Comparison of ENCODE assay signal across 14 cellular contexts in genomic region chr2:190119948-190120347, GRCh38. TPM values are rescaled to one million over a fixed set of nuclear protein-coding genes. Genes with fewer than 3 reads are reported as not detected.
A peak's percentile ranks its signal among the peaks of the same experiment; 100 is the strongest.
DNase-seq lines count a peak whose midpoint lies in the region; ATAC-seq, FAIRE-seq and TF ChIP-seq lines count a peak whose summit lies in the region.
"Had no signal": no experiment of that assay in that cellular context is flagged by ENCODE, and none has a peak within 500 bp of the region (broad histone marks: within the 10 kb centered on the region; RNA-seq: fewer than 3 reads in every experiment).

No MANE protein-coding gene starts in this region.

- H3K27me3 ChIP-seq in CD8-positive, alpha-beta memory T cell (ENCODE audit: insufficient read depth, low read length, poor library complexity, severe bottlenecking), result no peaks in the 10 kb centered on the region
- H3K27me3 ChIP-seq in H1 (replicated peaks in 1 of 4; ENCODE audit: control insufficient read depth in 3 of 4, extremely low read depth in 1 of 4, insufficient read depth in 3 of 4, low read length in 3 of 4), result no peaks in the 10 kb centered on the region
- no peaks in the 10 kb centered on the region for H3K27me3 ChIP-seq in naive thymus-derived CD4-positive, alpha-beta T cell (ENCODE audit: control insufficient read depth in 2 of 2, insufficient read depth in 2 of 2, low read length in 2 of 2)
- H3K27me3 ChIP-seq: adrenal gland had no signal

- no peaks in the 10 kb centered on the region for H3K9me3 Mint-ChIP-seq in CD8-positive, alpha-beta memory T cell
- peaks cover 0 to 6% (median 0%) of the 10 kb centered on the region in 3 donors for H3K9me3 Mint-ChIP-seq in IgD-negative memory B cell
- H3K9me3 Mint-ChIP-seq in naive thymus-derived CD4-positive, alpha-beta T cell, result peaks cover 0 to 5% (median 0%) of the 10 kb centered on the region in 11 donors

- no peak overlapping the region for H2BK120ac ChIP-seq in H1 (replicated peaks; ENCODE audit: low read depth, low read length)

- no peak overlapping the region for H2BK5ac ChIP-seq in H1 (ENCODE audit: low read depth, low read length)

- no peaks in the 10 kb centered on the region for H3K79me2 ChIP-seq in H1 (ENCODE audit: control insufficient read depth in 1 of 2, insufficient read depth in 2 of 2, low read length in 2 of 2)
- H3K79me2 ChIP-seq: parathyroid adenoma had no signal

- H3K36me3 Mint-ChIP-seq in CD8-positive, alpha-beta memory T cell, result no peaks in the 10 kb centered on the region
- no peaks in the 10 kb centered on the region for H3K36me3 Mint-ChIP-seq in IgD-negative memory B cell
- H3K36me3 Mint-ChIP-seq in naive thymus-derived CD4-positive, alpha-beta T cell, result peaks cover 0 to 4% (median 0%) of the 10 kb centered on the region in 5 donors

- no peaks in the 10 kb centered on the region for H3K9me3 ChIP-seq in CD8-positive, alpha-beta memory T cell (ENCODE audit: low read length)
- H3K9me3 ChIP-seq in H1 (ENCODE audit: insufficient read depth in 2 of 2, low read depth in 1 of 2, low read length in 1 of 2), result no peaks in the 10 kb centered on the region
- H3K9me3 ChIP-seq in naive thymus-derived CD4-positive, alpha-beta T cell (ENCODE audit: control insufficient read depth in 2 of 3, low read length in 3 of 3), result no peaks in the 10 kb centered on the region
- H3K9me3 ChIP-seq: adrenal gland, SK-N-SH had no signal

- H3K4me3 Mint-ChIP-seq in CD8-positive, alpha-beta memory T cell, result peak overlapping the region in 4 of 7 donors; percentile 28 to 61 (median 52)
- H3K4me3 Mint-ChIP-seq in IgD-negative memory B cell, result peak overlapping the region in 3 of 4 donors; percentile 10 to 88 (median 74)
- H3K4me3 Mint-ChIP-seq in naive thymus-derived CD4-positive, alpha-beta T cell, result peak overlapping the region in 9 of 10 donors; percentile 1 to 82 (median 62)

- no peak for TF ChIP-seq EP300 in H1 (IDR thresholded peaks at IDR 0.05; ENCODE audit: borderline replicate concordance in 1 of 2, low read depth in 2 of 2, low read length in 2 of 2)

- H3K27me3 Mint-ChIP-seq in CD8-positive, alpha-beta memory T cell, result peaks cover 2 to 10% of the 10 kb centered on the region in 2 donors
- no peaks in the 10 kb centered on the region for H3K27me3 Mint-ChIP-seq in IgD-negative memory B cell
- H3K27me3 Mint-ChIP-seq in naive thymus-derived CD4-positive, alpha-beta T cell, result peaks cover 0 to 6% (median 2%) of the 10 kb centered on the region in 5 donors

- peak in 2 of 5 donors; percentile 1 to 22 for DNase-seq in CD8-positive, alpha-beta memory T cell
- DNase-seq in H1 (ENCODE audit: low read depth in 1 of 2, low spot score in 2 of 2) (peak in 1 of 2 experiments; percentile 46), D721Med (ENCODE audit: insufficient read length, low spot score) (no peak), NCI-H1092 (lab: John Stamatoyannopoulos, UW) (no peak), hypothalamus (lab: John Stamatoyannopoulos, UW) (no peak)
- DNase-seq in naive thymus-derived CD4-positive, alpha-beta T cell, result peak in 3 of 9 donors; percentile 5 to 16 (median 8)
- DNase-seq in stimulated activated CD4-positive, alpha-beta T cell treated with anti-CD3 and anti-CD28 coated beads, Interleukin-4, amount 100 ng/mL, for 4 hours, result no peak
- DNase-seq: activated CD4-positive, alpha-beta T cell treated with anti-CD3 and anti-CD28 coated beads, Interleukin-2, amount 50 U/mL, for 1 hour; H7; NCI-H1930; SK-N-SH had no signal

- no peak overlapping the region for H3K4me3 ChIP-seq in CD8-positive, alpha-beta memory T cell (ENCODE audit: low read length)
- H3K4me3 ChIP-seq in H1 (ENCODE audit: extremely low read depth in 1 of 4, insufficient read depth in 2 of 4, low read depth in 3 of 4, low read length in 4 of 4), result peak overlapping the region in 1 of 4 experiments; percentile 58; a peak in 1 of 8 replicates
- no peak overlapping the region for H3K4me3 ChIP-seq in naive thymus-derived CD4-positive, alpha-beta T cell (ENCODE audit: low read length)
- H3K4me3 ChIP-seq: adrenal gland had no signal

- peak; percentile 35 for ATAC-seq in naive thymus-derived CD4-positive, alpha-beta T cell

- POLR2A ChIA-PET in CD8-positive, alpha-beta memory T cell (lab: Charles Lee), result no interaction called here
- POLR2A ChIA-PET in H1 (lab: Charles Lee; ENCODE audit: partially characterized antibody), result interaction anchor here (0.6 kb wide), 1 partner anchor 764 kb away, joined by 3 read pairs; no protein-coding TSS in a partner anchor
- POLR2A ChIA-PET in naive thymus-derived CD4-positive, alpha-beta T cell (lab: Charles Lee), result no interaction called here

- no peak overlapping the region for H3K4ac ChIP-seq in H1 (replicated peaks; ENCODE audit: insufficient read length, low read depth, low read length)

- intact Hi-C loops in naive thymus-derived CD4-positive, alpha-beta T cell (cut with micrococcal nuclease), result no loop called here

- H3K14ac ChIP-seq in H1 (ENCODE audit: insufficient read length), result no peak overlapping the region

- WGBS in H1 (ENCODE audit: extremely low coverage in 1 of 2, insufficient coverage in 1 of 2, insufficient read length in 1 of 2, insufficient replicate concordance in 2 of 2, low coverage in 1 of 2, low lambda C conversion rate in 2 of 2, missing lambda C conversion rate in 1 of 2), 2 experiments, result 64% methylated on average over 12 of the region's 12 CpGs; no CpG with 5 or more reads in 1 of the 2 experiments

- TF ChIP-seq POLR2A in H1 (IDR thresholded peaks at IDR 0.05; ENCODE audit: control extremely low read depth in 1 of 2, low read depth in 2 of 2, low read length in 2 of 2), result no peak

- no peak overlapping the region for H2BK20ac ChIP-seq in H1 (ENCODE audit: low read length)

- no peak overlapping the region for H2BK12ac ChIP-seq in H1 (ENCODE audit: low read depth, low read length)

- H3K23me2 ChIP-seq in H1 (ENCODE audit: low read depth, low read length), result 0 out of 2 replicates have a peak, but pooled peaks cover 2% of the 10 kb centered on the region

- H3K36me3 ChIP-seq in CD8-positive, alpha-beta memory T cell (ENCODE audit: insufficient read depth, low read length), result no peaks in the 10 kb centered on the region
- H3K36me3 ChIP-seq in H1 (ENCODE audit: control insufficient read depth in 2 of 4, insufficient read depth in 4 of 4, low read length in 3 of 4), result no peaks in the 10 kb centered on the region
- H3K36me3 ChIP-seq in naive thymus-derived CD4-positive, alpha-beta T cell (ENCODE audit: control insufficient read depth in 2 of 3, insufficient read depth in 3 of 3, low read length in 3 of 3), result no peaks in the 10 kb centered on the region
- H3K36me3 ChIP-seq: adrenal gland had no signal

- H4K8ac ChIP-seq in H1 (ENCODE audit: extremely low read depth, insufficient read depth, low read length), result no peak overlapping the region; the same call in 1 of the 2 replicates

- H2BK15ac ChIP-seq in H1 (ENCODE audit: low read length), result no peak overlapping the region

- H3K4me2 ChIP-seq in H1 (ENCODE audit: insufficient read depth in 1 of 2, low read depth in 2 of 2, low read length in 2 of 2), result peak overlapping the region; percentile 74 to 78; a peak in 3 of 4 replicates
- H3K4me2 ChIP-seq: SK-N-SH had no signal

- CTCF ChIA-PET in CD8-positive, alpha-beta memory T cell (lab: Charles Lee), result interaction anchor here (1.9 kb wide), 1 partner anchor 31 kb away, joined by 4 read pairs; no protein-coding TSS in a partner anchor
- CTCF ChIA-PET in H1 (lab: Charles Lee; ENCODE audit: partially characterized antibody), result interaction anchor here (0.9 to 2.2 kb wide), 11 partner anchors 8 to 321 kb away, joined by 3 to 6 read pairs (median 4); partner anchors contain the start of gene HIBCH
- CTCF ChIA-PET in naive thymus-derived CD4-positive, alpha-beta T cell (lab: Charles Lee), result no interaction called here

- H3K27ac ChIP-seq in CD8-positive, alpha-beta memory T cell (ENCODE audit: low read depth, low read length), result no peak overlapping the region
- no peak overlapping the region for H3K27ac ChIP-seq in H1 (ENCODE audit: low read depth, low read length)
- no peak overlapping the region for H3K27ac ChIP-seq in naive thymus-derived CD4-positive, alpha-beta T cell (ENCODE audit: low read depth, low read length)
- H3K27ac ChIP-seq: adrenal gland, parathyroid adenoma had no signal

- no peak overlapping the region for H3K56ac ChIP-seq in H1 (replicated peaks; ENCODE audit: insufficient read length, low read depth, low read length)

- no peak for TF ChIP-seq CTCF in H1 (IDR thresholded peaks at IDR 0.05; ENCODE audit: control extremely low read depth in 1 of 3, insufficient read depth in 1 of 3, low read depth in 1 of 3, low read length in 3 of 3)
- TF ChIP-seq CTCF in D721Med (IDR thresholded peaks at IDR 0.05; ENCODE audit: insufficient read depth, missing control alignments), result no peak

- H4K5ac ChIP-seq in H1 (ENCODE audit: insufficient read length, low read depth, low read length), result no peak overlapping the region

- no peak overlapping the region for H4K91ac ChIP-seq in H1 (replicated peaks; ENCODE audit: insufficient read length, low read length)

- H3K27ac Mint-ChIP-seq in CD8-positive, alpha-beta memory T cell, result peak overlapping the region in 6 of 8 donors; percentile 0 to 68 (median 34)
- H3K27ac Mint-ChIP-seq in IgD-negative memory B cell, result peak overlapping the region in 2 of 3 donors; percentile 23 to 28
- H3K27ac Mint-ChIP-seq in naive thymus-derived CD4-positive, alpha-beta T cell, result peak overlapping the region in 7 of 9 donors; percentile 2 to 85 (median 77)

- H3K79me1 ChIP-seq in H1 (ENCODE audit: low read depth, low read length), result no peaks in the 10 kb centered on the region

- no peak overlapping the region for H3K18ac ChIP-seq in H1 (ENCODE audit: extremely low read depth, low read length)

- H3K23ac ChIP-seq in H1 (ENCODE audit: insufficient read length), result no peak overlapping the region

- H3K4me1 Mint-ChIP-seq in CD8-positive, alpha-beta memory T cell, result peaks cover 9 to 17% (median 17%) of the 10 kb centered on the region in 3 donors
- peaks cover 14 to 22% (median 17%) of the 10 kb centered on the region in 3 donors for H3K4me1 Mint-ChIP-seq in IgD-negative memory B cell
- H3K4me1 Mint-ChIP-seq in naive thymus-derived CD4-positive, alpha-beta T cell, result peaks cover 0 to 21% (median 12%) of the 10 kb centered on the region in 7 donors

- no peak for FAIRE-seq in H1 (lab: Jason Lieb, UNC)
- no peak for FAIRE-seq in D721Med (lab: Jason Lieb, UNC)

- H4K20me1 ChIP-seq in H1 (replicated peaks in 1 of 2; ENCODE audit: control insufficient read depth in 1 of 2, insufficient read depth in 2 of 2, low read length in 2 of 2), result no peaks in the 10 kb centered on the region

- peak overlapping the region; percentile 82 for H2AFZ ChIP-seq in H1 (ENCODE audit: low read length)
- H2AFZ ChIP-seq: parathyroid adenoma had no signal

- TF ChIP-seq RAD21 in H1 (IDR thresholded peaks at IDR 0.05 in 1 of 2, conservative IDR thresholded peaks at IDR 0.05 in 1 of 2; ENCODE audit: low read depth in 2 of 2, low read length in 2 of 2), result no peak

- H3K9ac ChIP-seq in H1 (replicated peaks in 1 of 4; ENCODE audit: extremely low read depth in 1 of 4, low read depth in 3 of 4, low read length in 3 of 4), result no peak overlapping the region
- H3K9ac ChIP-seq: parathyroid adenoma, SK-N-SH had no signal

- H2AK5ac ChIP-seq in H1 (ENCODE audit: low read depth, low read length), result no peak overlapping the region

- H3K4me1 ChIP-seq in CD8-positive, alpha-beta memory T cell (ENCODE audit: insufficient read depth, low read length), result no peaks in the 10 kb centered on the region
- peaks cover 2 to 9% (median 4%) of the 10 kb centered on the region in 4 experiments; a peak in 5 of 7 replicates for H3K4me1 ChIP-seq in H1 (replicated peaks in 1 of 4; ENCODE audit: control insufficient read depth in 3 of 4, insufficient read depth in 4 of 4, low read length in 3 of 4)
- H3K4me1 ChIP-seq in naive thymus-derived CD4-positive, alpha-beta T cell (ENCODE audit: control insufficient read depth in 2 of 2, insufficient read depth in 2 of 2, low read length in 2 of 2), result no peaks in the 10 kb centered on the region
- H3K4me1 ChIP-seq: parathyroid adenoma had no signal

RNA-seq across cellular contexts. Expression of gene MSTN, which starts 57.4 kb away (rescaled TPM):
- not detected for total RNA-seq in CD8-positive, alpha-beta memory T cell
- not detected for polyA plus RNA-seq in CD8-positive, alpha-beta memory T cell
- polyA plus RNA-seq in IgD-negative memory B cell (not detected), H1 (2011; rRNA removed) (not detected in 2 replicates)
- not detected in 2 replicates for total RNA-seq in H1 (2021; fragmentation: NEBNext Ultra II Directional; extraction: Animal tissue kit (Norgen Biotek cat#: 25700))
- not detected for polyA plus RNA-seq in H1 (2011; cell fraction: cytosol; rRNA removed)
- polyA plus RNA-seq in H1 (2011; cell fraction: nucleus; rRNA removed), result not detected
- not detected in 4 replicates for polyA plus RNA-seq in H1 (2012, experiment 1 of 2)
- polyA plus RNA-seq in H1 (2012, experiment 2 of 2), result not detected
- not detected for polyA plus RNA-seq in H1 (2013, experiment 1 of 2)
- not detected for polyA plus RNA-seq in H1 (2013, experiment 2 of 2)
- not detected in 2 replicates for polyA minus RNA-seq in H1 (2011; rRNA and poly(A)+ RNA removed)
- polyA minus RNA-seq in H1 (2011; cell fraction: cytosol; rRNA and poly(A)+ RNA removed), result not detected
- polyA minus RNA-seq in H1 (2011; cell fraction: nucleus; rRNA and poly(A)+ RNA removed), result not detected
- under 1 TPM in 3 of 5 experiments, not detected in 2; 0.10 to 0.29 (median 0.19) TPM for total RNA-seq in naive thymus-derived CD4-positive, alpha-beta T cell
- polyA plus RNA-seq in naive thymus-derived CD4-positive, alpha-beta T cell, result not detected
- total RNA-seq: H7 had no signal

Comparison
In these comparisons a context has a peak if more than half of its experiments do, and no peak if none do; other contexts are left out.
1. H3K27ac Mint-ChIP-seq: peak in every context shown above with its lines; median percentile 77 in naive thymus-derived CD4-positive, alpha-beta T cell; 34 in CD8-positive, alpha-beta memory T cell; 26 in IgD-negative memory B cell.